ENCODE assay signal across 20 cellular contexts in genomic region chr11:112614605-112615004, GRCh38.
DNase-seq lines count a peak whose midpoint lies in the region; ATAC-seq and TF ChIP-seq lines count a peak whose summit lies in the region.
"Had no signal": no experiment of that assay in that cellular context is flagged by ENCODE, and none has a peak within 500 bp of the region (broad histone marks: within the 10 kb centered on the region; RNA-seq: fewer than 3 reads in every experiment).

No MANE protein-coding gene starts in this region.

- BruUV-seq in HCT116 (replicated peaks; lab: Mats Ljungman, UMichigan) (no TSS peak), MCF 10A (replicated peaks; lab: Mats Ljungman, UMichigan) (no TSS peak)

- no peak overlapping the region for H3K27ac Mint-ChIP-seq in MCF 10A (ENCODE audit: low read depth, unreplicated experiment)
- H3K27ac Mint-ChIP-seq: CD4-positive, alpha-beta T cell; HFFc6 had no signal

- peak overlapping the region; percentile 48; the same call in 1 of the 2 replicates for H3K9ac ChIP-seq in HCT116 (ENCODE audit: low read length)
- no peak overlapping the region for H3K9ac ChIP-seq in smooth muscle cell (ENCODE audit: low read depth)

- TF ChIP-seq POLR2A in HCT116 (IDR thresholded peaks at IDR 0.05; ENCODE audit: borderline replicate concordance, extremely low read depth, insufficient read depth, insufficient read length) (no peak), esophagus squamous epithelium (IDR thresholded peaks at IDR 0.05) (no peak)

- no peaks in the 10 kb centered on the region for H3K36me3 ChIP-seq in HCT116 (ENCODE audit: control insufficient read depth in 1 of 2, insufficient read depth in 2 of 2, low read length in 2 of 2)
- H3K36me3 ChIP-seq in esophagus squamous epithelium = no peaks in the 10 kb centered on the region
- H3K36me3 ChIP-seq in smooth muscle cell (ENCODE audit: low read depth) = no peaks in the 10 kb centered on the region

- intact Hi-C loops in HCT116 (cut with micrococcal nuclease) (no loop called here), MCF 10A (cut with micrococcal nuclease) (no loop called here), esophagus squamous epithelium (cut with DNase I) (no loop called here), left cardiac atrium (cut with DNase I) (no loop called here)

- 22 to 25% methylated on average over 1 of the region's 1 CpG for WGBS in esophagus squamous epithelium, 2 donors
- 64% methylated on average over 1 of the region's 1 CpG for WGBS in smooth muscle cell (ENCODE audit: low lambda C conversion rate)

- DNase-seq in HCT116 (ENCODE audit: low read depth, low spot score) (no peak), MCF 10A (ENCODE audit: unreplicated experiment) (peak; percentile 66), esophagus squamous epithelium (lab: John Stamatoyannopoulos, UW) (no peak), smooth muscle cell (lab: John Stamatoyannopoulos, UW; ENCODE audit: unreplicated experiment) (no peak), NCI-H510A treated with DMSO at 0.1 percent for 48 hours (lab: John Stamatoyannopoulos, UW) (no peak), left cardiac atrium (no peak)
- DNase-seq in activated CD4-positive, alpha-beta T cell treated with anti-CD3 and anti-CD28 coated beads, Interleukin-2, amount 50 U/mL, for 1 hour = no peak
- DNase-seq: AML-193; CD4-positive, alpha-beta T cell; DND-41; GDM1; GOT3; HFFc6; NCI-H1092; NCI-H82; SHP77 treated with DMSO at 0.1 percent for 48 hours had no signal

- no peak overlapping the region for H3K4me3 Mint-ChIP-seq in MCF 10A (ENCODE audit: unreplicated experiment)
- H3K4me3 Mint-ChIP-seq: CD4-positive, alpha-beta T cell; HFFc6 had no signal

- H3K9me3 Mint-ChIP-seq in MCF 10A (ENCODE audit: unreplicated experiment) = no peaks in the 10 kb centered on the region
- H3K9me3 Mint-ChIP-seq: CD4-positive, alpha-beta T cell had no signal

- H3K9me3 ChIP-seq in HCT116 (ENCODE audit: control insufficient read depth in 1 of 2, insufficient read depth in 1 of 2, low read depth in 1 of 2, low read length in 2 of 2) (no peaks in the 10 kb centered on the region), esophagus squamous epithelium (no peaks in the 10 kb centered on the region), smooth muscle cell (replicated peaks; ENCODE audit: low read depth) (no peaks in the 10 kb centered on the region)

- peaks cover 35% of the 10 kb centered on the region for H3K4me1 Mint-ChIP-seq in MCF 10A (ENCODE audit: insufficient read depth, unreplicated experiment)

- RAD21 ChIA-PET in HCT116 (lab: Charles Lee; ENCODE audit: low non-redundant PET in 1 of 2, low total read pairs in 2 of 2, uncharacterized antibody in 2 of 2, unreplicated experiment in 2 of 2) = no interaction called here

- POLR2A ChIA-PET in HCT116 (lab: Charles Lee) = no interaction called here
- POLR2A ChIA-PET in MCF 10A (lab: Yijun Ruan, JAX) = interaction anchor here (1.7 to 2.2 kb wide), 2 partner anchors 11 to 43 kb away, joined by 4 to 6 read pairs; no protein-coding TSS in a partner anchor

- H4K20me1 ChIP-seq in HCT116 (ENCODE audit: insufficient read depth) = no peaks in the 10 kb centered on the region
- H4K20me1 ChIP-seq in smooth muscle cell (ENCODE audit: low read depth) = no peaks in the 10 kb centered on the region

- H3K4me3 ChIP-seq in HCT116 (replicated peaks in 1 of 2; ENCODE audit: low read depth in 1 of 2, low read length in 2 of 2) (no peak overlapping the region), esophagus squamous epithelium (no peak overlapping the region), smooth muscle cell (no peak overlapping the region)
- H3K4me3 ChIP-seq: K562 had no signal

- no peaks in the 10 kb centered on the region for H3K36me3 Mint-ChIP-seq in MCF 10A (ENCODE audit: insufficient read depth, unreplicated experiment)

- peak overlapping the region; percentile 84 for H3K4me2 ChIP-seq in HCT116 (ENCODE audit: low read length)
- no peak overlapping the region for H3K4me2 ChIP-seq in smooth muscle cell

- no peaks in the 10 kb centered on the region for H3K9me2 ChIP-seq in HCT116 (ENCODE audit: insufficient read depth)

- no peak for TF ChIP-seq RAD21 in HCT116 (IDR thresholded peaks at IDR 0.05; ENCODE audit: low read depth)

- H3K27me3 Mint-ChIP-seq in MCF 10A (ENCODE audit: insufficient read depth, unreplicated experiment) = no peaks in the 10 kb centered on the region

- H3K27me3 ChIP-seq in HCT116 (ENCODE audit: insufficient read depth, low read length) (no peaks in the 10 kb centered on the region), esophagus squamous epithelium (no peaks in the 10 kb centered on the region), smooth muscle cell (ENCODE audit: low read depth) (no peaks in the 10 kb centered on the region)

- no peak for TF ChIP-seq CTCF in HCT116 (IDR thresholded peaks at IDR 0.05 in 2 of 3, conservative IDR thresholded peaks at IDR 0.05 in 1 of 3; ENCODE audit: borderline replicate concordance in 1 of 3, insufficient read depth in 1 of 3, low read depth in 2 of 3, low read length in 2 of 3)
- TF ChIP-seq CTCF in MCF 10A (IDR thresholded peaks at IDR 0.05; ENCODE audit: unreplicated experiment) = no peak
- TF ChIP-seq CTCF in esophagus squamous epithelium (IDR thresholded peaks at IDR 0.05) = no peak
- TF ChIP-seq CTCF in smooth muscle cell (IDR thresholded peaks at IDR 0.05; ENCODE audit: borderline replicate concordance, insufficient read depth, poor library complexity, severe bottlenecking) = no peak

- no peaks in the 10 kb centered on the region for H3F3A ChIP-seq in smooth muscle cell (ENCODE audit: low read depth)

- ATAC-seq in HCT116 = no peak
- ATAC-seq in HG02571 (IDR thresholded peaks at IDR 0.05; ENCODE audit: unreplicated experiment) = no peak
- ATAC-seq in left cardiac atrium = no peak
- ATAC-seq: K562, Panc1 had no signal

- CTCF ChIA-PET in HCT116 (lab: Charles Lee) = interaction anchor here (1.5 to 4.7 kb wide), 2 partner anchors 27 to 181 kb away, joined by 4 to 14 read pairs; no protein-coding TSS in a partner anchor
- CTCF ChIA-PET in MCF 10A (lab: Yijun Ruan, JAX) = no interaction called here

- H2AFZ ChIP-seq in HCT116 (ENCODE audit: low read depth, low read length, poor library complexity, severe bottlenecking) (no peak overlapping the region), smooth muscle cell (ENCODE audit: low read depth) (no peak overlapping the region)

- H3K27ac ChIP-seq in HCT116 (ENCODE audit: low read depth, low read length) (peak overlapping the region; percentile 90), esophagus squamous epithelium (peak overlapping the region; percentile 26 to 86 (median 75)), smooth muscle cell (ENCODE audit: low read depth) (peak overlapping the region; percentile 68)
- H3K27ac ChIP-seq: HL-60 had no signal

- H3K4me1 ChIP-seq in HCT116 (ENCODE audit: control insufficient read depth in 1 of 2, insufficient read depth in 2 of 2, low read length in 2 of 2) (peaks cover 29 to 42% of the 10 kb centered on the region in 2 experiments), esophagus squamous epithelium (peaks cover 24 to 65% (median 30%) of the 10 kb centered on the region in 3 donors), smooth muscle cell (ENCODE audit: low read depth) (peaks cover 16% of the 10 kb centered on the region)

- no peaks in the 10 kb centered on the region for H3K79me2 ChIP-seq in HCT116 (ENCODE audit: insufficient read depth, low read length)
- H3K79me2 ChIP-seq in smooth muscle cell (ENCODE audit: low read depth) = no peaks in the 10 kb centered on the region

TF ChIP-seq in HCT116, 20 proteins besides CTCF, POLR2A, EP300 and RAD21:
- TF ChIP-seq SRF (IDR thresholded peaks at IDR 0.05; ENCODE audit: low read depth) (no peak), JUND (IDR thresholded peaks at IDR 0.05) (no peak), POLR2AphosphoS5 (IDR thresholded peaks at IDR 0.05; ENCODE audit: low read depth, low read length) (no peak), ATF3 (IDR thresholded peaks at IDR 0.05) (no peak), YY1 (IDR thresholded peaks at IDR 0.05; ENCODE audit: extremely low read depth, insufficient replicate concordance, low read depth, low read length) (no peak), SP1 (IDR thresholded peaks at IDR 0.05; ENCODE audit: low read depth) (no peak), EGR1 (IDR thresholded peaks at IDR 0.05; ENCODE audit: low read depth) (no peak), CBX3 (IDR thresholded peaks at IDR 0.05; ENCODE audit: low read depth) (no peak), CEBPB (IDR thresholded peaks at IDR 0.05; ENCODE audit: low read depth) (no peak), EZH2 (IDR thresholded peaks at IDR 0.05) (no peak), ZNF274 (IDR thresholded peaks at IDR 0.05; ENCODE audit: low read depth, low read length) (no peak)
